Comparison of ENCODE assay signal across 1 cellular context in the genomic region with DNA sequence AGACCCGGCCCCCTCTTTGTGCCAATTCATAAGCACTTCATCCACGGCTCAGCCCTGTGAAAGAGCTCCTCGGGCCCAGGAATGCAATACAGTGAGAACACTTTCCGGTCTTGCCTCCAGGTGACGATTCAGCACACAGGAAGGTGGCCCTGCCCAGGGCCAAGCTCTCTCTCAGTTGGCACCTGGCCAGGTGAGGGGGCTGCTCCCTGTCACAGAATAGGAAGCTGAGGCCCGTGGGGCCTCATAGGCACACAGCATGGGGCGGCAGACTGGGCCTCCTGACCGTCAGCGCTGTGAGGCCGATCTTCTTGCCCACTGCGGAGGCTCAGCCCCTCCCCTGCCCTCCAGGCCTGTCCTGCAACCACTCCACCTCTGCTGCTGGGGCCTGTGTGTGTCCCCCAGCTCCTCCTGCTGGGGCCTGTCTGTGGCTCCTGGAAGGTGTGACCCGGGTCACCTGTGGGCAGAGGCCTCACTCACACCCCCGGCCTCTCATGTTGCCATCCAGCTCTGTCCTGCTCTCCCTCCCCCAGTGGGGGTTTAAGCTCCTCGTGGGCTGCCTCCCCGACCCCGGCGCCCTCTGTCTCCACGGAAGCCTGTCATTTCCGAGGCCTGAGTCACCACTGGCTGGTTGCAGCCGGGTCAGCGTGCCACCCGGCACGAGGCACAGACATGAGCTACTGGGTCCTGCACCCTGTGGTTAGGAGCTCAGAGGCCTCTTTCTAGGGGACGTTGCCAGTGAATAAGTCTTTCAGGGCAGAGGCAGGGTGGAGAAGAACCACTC.
TF ChIP-seq lines count a peak whose summit lies in the region.

No MANE protein-coding gene starts in this region.

TF ChIP-seq in HepG2, 621 proteins besides CTCF, POLR2A, EP300 and RAD21 (continued from another document):
- TF ChIP-seq, protein P1, sequence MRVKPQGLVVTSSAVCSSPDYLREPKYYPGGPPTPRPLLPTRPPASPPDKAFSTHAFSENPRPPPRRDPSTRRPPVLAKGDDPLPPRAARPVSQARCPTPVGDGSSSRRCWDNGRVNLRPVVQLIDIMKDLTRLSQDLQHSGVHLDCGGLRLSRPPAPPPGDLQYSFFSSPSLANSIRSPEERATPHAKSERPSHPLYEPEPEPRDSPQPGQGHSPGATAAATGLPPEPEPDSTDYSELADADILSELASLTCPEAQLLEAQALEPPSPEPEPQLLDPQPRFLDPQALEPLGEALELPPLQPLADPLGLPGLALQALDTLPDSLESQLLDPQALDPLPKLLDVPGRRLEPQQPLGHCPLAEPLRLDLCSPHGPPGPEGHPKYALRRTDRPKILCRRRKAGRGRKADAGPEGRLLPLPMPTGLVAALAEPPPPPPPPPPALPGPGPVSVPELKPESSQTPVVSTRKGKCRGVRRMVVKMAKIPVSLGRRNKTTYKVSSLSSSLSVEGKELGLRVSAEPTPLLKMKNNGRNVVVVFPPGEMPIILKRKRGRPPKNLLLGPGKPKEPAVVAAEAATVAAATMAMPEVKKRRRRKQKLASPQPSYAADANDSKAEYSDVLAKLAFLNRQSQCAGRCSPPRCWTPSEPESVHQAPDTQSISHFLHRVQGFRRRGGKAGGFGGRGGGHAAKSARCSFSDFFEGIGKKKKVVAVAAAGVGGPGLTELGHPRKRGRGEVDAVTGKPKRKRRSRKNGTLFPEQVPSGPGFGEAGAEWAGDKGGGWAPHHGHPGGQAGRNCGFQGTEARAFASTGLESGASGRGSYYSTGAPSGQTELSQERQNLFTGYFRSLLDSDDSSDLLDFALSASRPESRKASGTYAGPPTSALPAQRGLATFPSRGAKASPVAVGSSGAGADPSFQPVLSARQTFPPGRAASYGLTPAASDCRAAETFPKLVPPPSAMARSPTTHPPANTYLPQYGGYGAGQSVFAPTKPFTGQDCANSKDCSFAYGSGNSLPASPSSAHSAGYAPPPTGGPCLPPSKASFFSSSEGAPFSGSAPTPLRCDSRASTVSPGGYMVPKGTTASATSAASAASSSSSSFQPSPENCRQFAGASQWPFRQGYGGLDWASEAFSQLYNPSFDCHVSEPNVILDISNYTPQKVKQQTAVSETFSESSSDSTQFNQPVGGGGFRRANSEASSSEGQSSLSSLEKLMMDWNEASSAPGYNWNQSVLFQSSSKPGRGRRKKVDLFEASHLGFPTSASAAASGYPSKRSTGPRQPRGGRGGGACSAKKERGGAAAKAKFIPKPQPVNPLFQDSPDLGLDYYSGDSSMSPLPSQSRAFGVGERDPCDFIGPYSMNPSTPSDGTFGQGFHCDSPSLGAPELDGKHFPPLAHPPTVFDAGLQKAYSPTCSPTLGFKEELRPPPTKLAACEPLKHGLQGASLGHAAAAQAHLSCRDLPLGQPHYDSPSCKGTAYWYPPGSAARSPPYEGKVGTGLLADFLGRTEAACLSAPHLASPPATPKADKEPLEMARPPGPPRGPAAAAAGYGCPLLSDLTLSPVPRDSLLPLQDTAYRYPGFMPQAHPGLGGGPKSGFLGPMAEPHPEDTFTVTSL (CRISPR knock-in tag; IDR thresholded peaks at IDR 0.05; ENCODE audit: borderline replicate concordance), result peak; percentile 50; the same call in 1 of the 2 replicates
- TF ChIP-seq GMEB1 (CRISPR knock-in tag; IDR thresholded peaks at IDR 0.05; ENCODE audit: borderline replicate concordance), result no peak
- TF ChIP-seq GPN1 (CRISPR knock-in tag; IDR thresholded peaks at IDR 0.05; ENCODE audit: borderline replicate concordance), result no peak
- no peak for TF ChIP-seq ZZZ3 (CRISPR knock-in tag; IDR thresholded peaks at IDR 0.05; ENCODE audit: borderline replicate concordance)
- TF ChIP-seq ZSCAN9 (CRISPR knock-in tag; IDR thresholded peaks at IDR 0.05; ENCODE audit: borderline replicate concordance), result no peak
- TF ChIP-seq RARA (CRISPR knock-in tag; IDR thresholded peaks at IDR 0.05), result peak; percentile 86
- TF ChIP-seq ATF4 (CRISPR knock-in tag; IDR thresholded peaks at IDR 0.05), result 0 out of 4 replicates have a peak, but pooled peaks of 1 of the 2 experiments have one; percentile 23
- no peak; the same call in 1 of the 2 replicates for TF ChIP-seq ZNF792 (CRISPR knock-in tag; IDR thresholded peaks at IDR 0.05)
- no peak for TF ChIP-seq NFRKB (IDR thresholded peaks at IDR 0.05)
- no peak for TF ChIP-seq ERF (CRISPR knock-in tag; IDR thresholded peaks at IDR 0.05)
- TF ChIP-seq ZNF713 (CRISPR knock-in tag; IDR thresholded peaks at IDR 0.05), result peak; percentile 70; the same call in 1 of the 2 replicates
- peak; percentile 68; the same call in 1 of the 2 replicates for TF ChIP-seq SAFB2 (CRISPR knock-in tag; IDR thresholded peaks at IDR 0.05; ENCODE audit: borderline replicate concordance, low read depth)
- TF ChIP-seq CCAR2 (optimal IDR thresholded peaks at IDR 0.05; ENCODE audit: low read depth, low read length), result no peak
- TF ChIP-seq ELF1 (CRISPR knock-in tag; IDR thresholded peaks at IDR 0.05), result 0 out of 2 replicates have a peak, but pooled peaks have one; percentile 6
- TF ChIP-seq ZNF570 (CRISPR knock-in tag; IDR thresholded peaks at IDR 0.05; ENCODE audit: borderline replicate concordance), result no peak
- TF ChIP-seq, protein P2, sequence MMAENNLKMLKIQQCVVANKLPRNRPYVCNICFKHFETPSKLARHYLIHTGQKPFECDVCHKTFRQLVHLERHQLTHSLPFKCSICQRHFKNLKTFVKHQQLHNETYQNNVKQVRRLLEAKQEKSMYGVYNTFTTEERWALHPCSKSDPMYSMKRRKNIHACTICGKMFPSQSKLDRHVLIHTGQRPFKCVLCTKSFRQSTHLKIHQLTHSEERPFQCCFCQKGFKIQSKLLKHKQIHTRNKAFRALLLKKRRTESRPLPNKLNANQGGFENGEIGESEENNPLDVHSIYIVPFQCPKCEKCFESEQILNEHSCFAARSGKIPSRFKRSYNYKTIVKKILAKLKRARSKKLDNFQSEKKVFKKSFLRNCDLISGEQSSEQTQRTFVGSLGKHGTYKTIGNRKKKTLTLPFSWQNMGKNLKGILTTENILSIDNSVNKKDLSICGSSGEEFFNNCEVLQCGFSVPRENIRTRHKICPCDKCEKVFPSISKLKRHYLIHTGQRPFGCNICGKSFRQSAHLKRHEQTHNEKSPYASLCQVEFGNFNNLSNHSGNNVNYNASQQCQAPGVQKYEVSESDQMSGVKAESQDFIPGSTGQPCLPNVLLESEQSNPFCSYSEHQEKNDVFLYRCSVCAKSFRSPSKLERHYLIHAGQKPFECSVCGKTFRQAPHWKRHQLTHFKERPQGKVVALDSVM (CRISPR knock-in tag; IDR thresholded peaks at IDR 0.05), result peak; percentile 90
- TF ChIP-seq ZNF746 (CRISPR knock-in tag; IDR thresholded peaks at IDR 0.05), result 0 out of 2 replicates have a peak, but pooled peaks have one; percentile 49
- no peak for TF ChIP-seq ZNF180 (CRISPR knock-in tag; IDR thresholded peaks at IDR 0.05; ENCODE audit: borderline replicate concordance, low read depth)
- no peak for TF ChIP-seq PAF1 (CRISPR knock-in tag; IDR thresholded peaks at IDR 0.05)
